In the genomic region with DNA sequence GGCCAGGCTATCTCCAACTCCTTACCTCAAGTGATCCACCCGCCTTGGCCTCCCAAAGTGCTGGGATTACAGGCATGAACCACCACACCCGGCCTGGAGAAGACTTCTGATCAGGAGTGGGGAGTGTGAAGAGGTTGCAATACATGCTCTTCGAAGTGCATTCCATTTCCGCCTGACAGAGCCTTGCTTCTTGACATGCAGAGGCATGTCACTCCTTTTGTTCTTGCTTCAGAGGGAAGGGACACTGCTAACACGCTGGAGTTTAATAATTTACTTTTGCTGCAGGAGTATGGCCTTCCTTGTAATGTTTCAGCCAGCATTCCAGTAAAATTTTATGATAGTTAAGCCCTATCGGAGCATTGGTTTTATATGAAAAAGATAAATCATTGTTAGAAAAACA, we compare ENCODE assay signal across 1 cellular context.
TF ChIP-seq lines count a peak whose summit lies in the region.

No MANE protein-coding gene starts in this region.

TF ChIP-seq in H1, 55 proteins besides CTCF, POLR2A, EP300 and RAD21:
- no peak for TF ChIP-seq TBP (IDR thresholded peaks at IDR 0.05; ENCODE audit: low read depth, low read length)
- TF ChIP-seq, protein P1, sequence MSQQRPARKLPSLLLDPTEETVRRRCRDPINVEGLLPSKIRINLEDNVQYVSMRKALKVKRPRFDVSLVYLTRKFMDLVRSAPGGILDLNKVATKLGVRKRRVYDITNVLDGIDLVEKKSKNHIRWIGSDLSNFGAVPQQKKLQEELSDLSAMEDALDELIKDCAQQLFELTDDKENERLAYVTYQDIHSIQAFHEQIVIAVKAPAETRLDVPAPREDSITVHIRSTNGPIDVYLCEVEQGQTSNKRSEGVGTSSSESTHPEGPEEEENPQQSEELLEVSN (IDR thresholded peaks at IDR 0.05): no peak
- no peak for TF ChIP-seq MAFK (IDR thresholded peaks at IDR 0.05; ENCODE audit: low read depth, low read length)
- no peak for TF ChIP-seq CBX5 (IDR thresholded peaks at IDR 0.05; ENCODE audit: low read depth, low read length)
- TF ChIP-seq HDAC2 (IDR thresholded peaks at IDR 0.05; ENCODE audit: borderline replicate concordance in 1 of 2, low read depth in 2 of 2, low read length in 2 of 2): no peak
- no peak for TF ChIP-seq ASH2L (IDR thresholded peaks at IDR 0.05; ENCODE audit: low read length)
- TF ChIP-seq CHD1 (IDR thresholded peaks at IDR 0.05; ENCODE audit: low read depth, low read length): no peak
- no peak for TF ChIP-seq RNF2 (IDR thresholded peaks at IDR 0.05; ENCODE audit: borderline replicate concordance, low read depth, low read length, missing control alignments, poor library complexity, severe bottlenecking)
- TF ChIP-seq JUN (IDR thresholded peaks at IDR 0.05; ENCODE audit: low read depth, low read length): no peak
- no peak for TF ChIP-seq SAP30 (IDR thresholded peaks at IDR 0.05; ENCODE audit: insufficient read depth, insufficient replicate concordance, low read length)
- no peak for TF ChIP-seq YY1 (IDR thresholded peaks at IDR 0.05; ENCODE audit: low read depth, low read length)
- TF ChIP-seq RXRA (IDR thresholded peaks at IDR 0.05; ENCODE audit: insufficient read depth, low read depth, low read length): no peak
- TF ChIP-seq CREB1 (IDR thresholded peaks at IDR 0.05): no peak
- no peak for TF ChIP-seq EZH2 (IDR thresholded peaks at IDR 0.05; ENCODE audit: low read depth, low read length, severe bottlenecking)
- TF ChIP-seq SIRT6 (IDR thresholded peaks at IDR 0.05; ENCODE audit: low read length): no peak
- no peak for TF ChIP-seq POLR2AphosphoS5 (IDR thresholded peaks at IDR 0.05; ENCODE audit: low read depth, low read length)
- no peak for TF ChIP-seq SP4 (IDR thresholded peaks at IDR 0.05; ENCODE audit: low read length)
- no peak for TF ChIP-seq KDM5A (IDR thresholded peaks at IDR 0.05; ENCODE audit: low read length)
